ENCODE assay signal across 18 cellular contexts in the genomic region with DNA sequence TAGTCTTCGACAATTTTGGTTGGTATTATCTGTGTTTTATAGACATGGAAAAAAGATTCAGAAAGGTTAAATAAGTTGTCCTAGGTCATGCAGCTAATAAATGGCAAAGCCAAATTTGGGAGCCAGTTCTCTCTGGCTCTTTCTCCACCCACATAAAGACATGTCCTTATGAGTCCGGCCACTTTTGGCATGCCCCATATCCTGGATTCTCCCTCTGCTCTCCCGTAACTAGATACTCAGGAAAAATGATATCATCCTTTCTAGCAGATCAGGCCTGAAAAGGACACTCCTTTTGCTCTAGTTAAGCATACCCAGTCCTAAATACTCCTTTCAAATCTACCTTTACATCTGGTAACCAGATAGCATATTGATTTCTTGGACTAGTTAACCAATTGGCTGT.
DNase-seq lines count a peak whose midpoint lies in the region; TF ChIP-seq lines count a peak whose summit lies in the region.
"Had no signal": no experiment of that assay in that cellular context is flagged by ENCODE, and none has a peak within 500 bp of the region (broad histone marks: within the 10 kb centered on the region; RNA-seq: fewer than 3 reads in every experiment).

No MANE protein-coding gene starts in this region.

- H4K91ac ChIP-seq in mesenchymal stem cell (ENCODE audit: low read length): no peak overlapping the region

- POLR2A ChIA-PET in activated CD4-positive, alpha-beta memory T cell treated with anti-CD3 and anti-CD28 coated beads, Interleukin-2, amount 10 ng/mL, durations not matched to agents 7 days and 5 days (lab: Charles Lee): no interaction called here

- no peaks in the 10 kb centered on the region for H3K4me1 ChIP-seq in mesenchymal stem cell (ENCODE audit: control insufficient read depth, insufficient read depth, low read depth, low read length)
- peaks cover 0 to 14% (median 0%) of the 10 kb centered on the region in 6 donors for H3K4me1 ChIP-seq in spleen
- H3K4me1 ChIP-seq in transverse colon: peaks cover 0 to 10% (median under 1%) of the 10 kb centered on the region in 4 donors

- no peak overlapping the region for H3K27ac ChIP-seq in mesenchymal stem cell (ENCODE audit: low read length, poor library complexity, severe bottlenecking)
- peak overlapping the region in 7 of 8 donors; percentile 17 to 64 (median 36) for H3K27ac ChIP-seq in spleen
- peak overlapping the region in 2 of 4 donors; percentile 4 to 8 for H3K27ac ChIP-seq in transverse colon
- H3K27ac ChIP-seq: BLaER1, thoracic aorta had no signal

- peaks cover 25% of the 10 kb centered on the region for H3K4me1 Mint-ChIP-seq in activated CD4-positive, alpha-beta memory T cell treated with anti-CD3 and anti-CD28 coated beads, Interleukin-2, amount 10 ng/mL, durations not matched to agents 7 days and 5 days
- H3K4me1 Mint-ChIP-seq in T-helper 2 cell treated with Interferon-gamma antibody and Interleukin-4, amounts not matched to agents 5 μg/mL and 100 μg/mL, for 36 hours (ENCODE audit: low read depth): peaks cover 26% of the 10 kb centered on the region
- H3K4me1 Mint-ChIP-seq: activated naive CD8-positive, alpha-beta T cell treated with anti-CD3 and anti-CD28 coated beads, Interleukin-2, amount 50 U/mL, for 24 hours; naive B cell had no signal

- no peak overlapping the region for H3K18ac ChIP-seq in mesenchymal stem cell (ENCODE audit: low read depth in 1 of 2, low read length in 2 of 2)

- DNase-seq in LHCN-M2 (ENCODE audit: low read depth) (peak; percentile 55), epithelial cell of esophagus (ENCODE audit: low read depth) (peak; percentile 27), mesenchymal stem cell (no peak), spleen (no peak), NK-92 (lab: John Stamatoyannopoulos, UW; ENCODE audit: unreplicated experiment) (no peak), transverse colon (no peak)
- no peak for DNase-seq in activated CD4-positive, alpha-beta memory T cell treated with anti-CD3 and anti-CD28 coated beads, Interleukin-2, amount 10 ng/mL, durations not matched to agents 7 days and 5 days
- no peak for DNase-seq in T-helper 2 cell treated with Interferon-gamma antibody and Interleukin-4, amounts not matched to agents 5 μg/mL and 100 μg/mL, for 36 hours (ENCODE audit: low spot score)
- DNase-seq: activated CD4-positive, alpha-beta T cell treated with anti-CD3 and anti-CD28 coated beads, Interleukin-2, amount 50 U/mL, for 48 hours; activated naive CD8-positive, alpha-beta T cell treated with anti-CD3 and anti-CD28 coated beads, Interleukin-2, amount 50 U/mL, for 24 hours; DMS79 treated with DMSO at 0.1 percent for 48 hours; head of caudate nucleus; naive B cell; NCI-H1694; NCI-H526 treated with DMSO at 0.1 percent for 48 hours; stimulated activated CD4-positive, alpha-beta T cell treated with anti-CD3 and anti-CD28 coated beads, Interleukin-1b, Interleukin-23, amount 100 ng/mL, for 48 hours had no signal

- CTCF ChIA-PET in activated CD4-positive, alpha-beta memory T cell treated with anti-CD3 and anti-CD28 coated beads, Interleukin-2, amount 10 ng/mL, durations not matched to agents 7 days and 5 days (lab: Charles Lee): interaction anchor here (1.6 to 2.2 kb wide), 2 partner anchors 14 to 16 kb away, joined by 7 to 10 read pairs; no protein-coding TSS in a partner anchor

- peak overlapping the region; percentile 55 for H3K9ac ChIP-seq in mesenchymal stem cell (ENCODE audit: low read length)
- H3K9ac ChIP-seq: BLaER1 had no signal

- peaks cover 49% of the 10 kb centered on the region for H3K36me3 Mint-ChIP-seq in activated CD4-positive, alpha-beta memory T cell treated with anti-CD3 and anti-CD28 coated beads, Interleukin-2, amount 10 ng/mL, durations not matched to agents 7 days and 5 days (ENCODE audit: low read depth)
- H3K36me3 Mint-ChIP-seq in T-helper 2 cell treated with Interferon-gamma antibody and Interleukin-4, amounts not matched to agents 5 μg/mL and 100 μg/mL, for 36 hours (ENCODE audit: low read depth): peaks cover 32% of the 10 kb centered on the region

- H3K4me3 Mint-ChIP-seq in activated CD4-positive, alpha-beta memory T cell treated with anti-CD3 and anti-CD28 coated beads, Interleukin-2, amount 10 ng/mL, durations not matched to agents 7 days and 5 days: no peak overlapping the region
- no peak overlapping the region for H3K4me3 Mint-ChIP-seq in T-helper 2 cell treated with Interferon-gamma antibody and Interleukin-4, amounts not matched to agents 5 μg/mL and 100 μg/mL, for 36 hours
- H3K4me3 Mint-ChIP-seq: activated naive CD8-positive, alpha-beta T cell treated with anti-CD3 and anti-CD28 coated beads, Interleukin-2, amount 50 U/mL, for 24 hours; naive B cell had no signal

- H3K27me3 ChIP-seq in mesenchymal stem cell (ENCODE audit: control insufficient read depth in 1 of 2, insufficient read depth in 1 of 2, low read length in 2 of 2) (no peaks in the 10 kb centered on the region), spleen (replicated peaks in 1 of 7) (no peaks in the 10 kb centered on the region), transverse colon (no peaks in the 10 kb centered on the region)
- H3K27me3 ChIP-seq: BLaER1 had no signal

- TF ChIP-seq POLR2A in spleen (IDR thresholded peaks at IDR 0.05) (no peak), transverse colon (IDR thresholded peaks at IDR 0.05) (no peak)

- in situ Hi-C loops in transverse colon (cut with MboI; ENCODE audit: low pct_ligation_motif_present in 1 of 4, low pct_unique_long_range_greater_than_20kb in 1 of 4, low sequenced_read_pairs in 3 of 4): no loop called here

- no peak for TF ChIP-seq EP300 in transverse colon (IDR thresholded peaks at IDR 0.05; ENCODE audit: low read depth)

- H2AK5ac ChIP-seq in mesenchymal stem cell (ENCODE audit: low read length, severe bottlenecking): no peak overlapping the region

- H3K36me3 ChIP-seq in mesenchymal stem cell (ENCODE audit: control insufficient read depth in 1 of 2, insufficient read depth in 2 of 2, low read depth in 1 of 2, low read length in 2 of 2) (peaks cover 5 to 24% of the 10 kb centered on the region in 2 experiments), spleen (peaks cover 0 to 70% (median 7%) of the 10 kb centered on the region in 6 donors), transverse colon (no peaks in the 10 kb centered on the region)

- intact Hi-C loops in spleen (cut with DNase I; ENCODE audit: low total_unique reads) (no loop called here), transverse colon (cut with DNase I; ENCODE audit: low total_unique reads) (no loop called here)

- no peak overlapping the region for H2BK5ac ChIP-seq in mesenchymal stem cell (ENCODE audit: low read depth, low read length, poor library complexity, severe bottlenecking)

- H2BK12ac ChIP-seq in mesenchymal stem cell (ENCODE audit: low read length in 2 of 2): no peak overlapping the region

- H3K4ac ChIP-seq in mesenchymal stem cell (ENCODE audit: low read depth in 1 of 2, low read length in 2 of 2): no peak overlapping the region

- no peak overlapping the region for H3K23ac ChIP-seq in mesenchymal stem cell (ENCODE audit: low read length in 2 of 2)

- H2BK120ac ChIP-seq in mesenchymal stem cell (ENCODE audit: low read depth, low read length): no peak overlapping the region

- H2BK15ac ChIP-seq in mesenchymal stem cell (ENCODE audit: low read depth, poor library complexity, severe bottlenecking): no peak overlapping the region

- H3K14ac ChIP-seq in mesenchymal stem cell (ENCODE audit: low read length in 2 of 2): no peak overlapping the region

- H3K4me3 ChIP-seq in epithelial cell of esophagus (ENCODE audit: low read length) (no peak overlapping the region), mesenchymal stem cell (ENCODE audit: insufficient read depth in 1 of 2, low read depth in 1 of 2, low read length in 2 of 2) (no peak overlapping the region), spleen (no peak overlapping the region), transverse colon (no peak overlapping the region)
- H3K4me3 ChIP-seq: BLaER1, thoracic aorta had no signal

- whole genome bisulfite sequencing in mesenchymal stem cell: 92% methylated on average over 3 of the region's 3 CpGs
- 65 to 79% (median 76%) methylated on average over 3 of the region's 3 CpGs for WGBS in spleen, 5 donors
- WGBS in transverse colon (ENCODE audit: low coverage in 1 of 2), 2 donors: 73% methylated on average over 3 of the region's 3 CpGs; no CpG with 5 or more reads in 1 of the 2 donors

- H3K79me1 ChIP-seq in mesenchymal stem cell (replicated peaks; ENCODE audit: low read length, poor library complexity, severe bottlenecking): peaks cover 3% of the 10 kb centered on the region

- H3K9me3 Mint-ChIP-seq in activated CD4-positive, alpha-beta memory T cell treated with anti-CD3 and anti-CD28 coated beads, Interleukin-2, amount 10 ng/mL, durations not matched to agents 7 days and 5 days: peaks cover 3% of the 10 kb centered on the region
- peaks cover 4% of the 10 kb centered on the region for H3K9me3 Mint-ChIP-seq in T-helper 2 cell treated with Interferon-gamma antibody and Interleukin-4, amounts not matched to agents 5 μg/mL and 100 μg/mL, for 36 hours

- no peak overlapping the region for H4K8ac ChIP-seq in mesenchymal stem cell (ENCODE audit: low read length)

- TF ChIP-seq CTCF in epithelial cell of esophagus (IDR thresholded peaks at IDR 0.05; ENCODE audit: insufficient read depth, low read depth, low read length, missing control alignments): no peak
- TF ChIP-seq CTCF in spleen (IDR thresholded peaks at IDR 0.05 in 8 of 11, conservative IDR thresholded peaks at IDR 0.05 in 3 of 11): no peak
- TF ChIP-seq CTCF in transverse colon (IDR thresholded peaks at IDR 0.05): no peak

- peaks cover 6% of the 10 kb centered on the region for H3K9me3 ChIP-seq in mesenchymal stem cell (ENCODE audit: control insufficient read depth, low read length)
- peaks cover 0 to 10% (median 4%) of the 10 kb centered on the region in 8 donors for H3K9me3 ChIP-seq in spleen
- no peaks in the 10 kb centered on the region for H3K9me3 ChIP-seq in transverse colon
- H3K9me3 ChIP-seq: thoracic aorta had no signal

- H3K27ac Mint-ChIP-seq in activated CD4-positive, alpha-beta memory T cell treated with anti-CD3 and anti-CD28 coated beads, Interleukin-2, amount 10 ng/mL, durations not matched to agents 7 days and 5 days: no peak overlapping the region
- H3K27ac Mint-ChIP-seq in T-helper 2 cell treated with Interferon-gamma antibody and Interleukin-4, amounts not matched to agents 5 μg/mL and 100 μg/mL, for 36 hours: no peak overlapping the region
- H3K27ac Mint-ChIP-seq: activated naive CD8-positive, alpha-beta T cell treated with anti-CD3 and anti-CD28 coated beads, Interleukin-2, amount 50 U/mL, for 24 hours had no signal

- H3K27me3 Mint-ChIP-seq in activated CD4-positive, alpha-beta memory T cell treated with anti-CD3 and anti-CD28 coated beads, Interleukin-2, amount 10 ng/mL, durations not matched to agents 7 days and 5 days: no peaks in the 10 kb centered on the region
- no peaks in the 10 kb centered on the region for H3K27me3 Mint-ChIP-seq in T-helper 2 cell treated with Interferon-gamma antibody and Interleukin-4, amounts not matched to agents 5 μg/mL and 100 μg/mL, for 36 hours (ENCODE audit: low read depth)
- H3K27me3 Mint-ChIP-seq: activated naive CD8-positive, alpha-beta T cell treated with anti-CD3 and anti-CD28 coated beads, Interleukin-2, amount 50 U/mL, for 24 hours; naive B cell had no signal

- no peak overlapping the region for H2AFZ ChIP-seq in mesenchymal stem cell (ENCODE audit: low read depth, low read length)

- no peak overlapping the region for H3K4me2 ChIP-seq in mesenchymal stem cell (ENCODE audit: low read length, poor library complexity, severe bottlenecking)
- H3K4me2 ChIP-seq: BLaER1 had no signal

Comparison
In these comparisons a context has a peak if more than half of its experiments do, and no peak if none do; other contexts are left out.
1. DNase-seq: peak in LHCN-M2 (single experiment) and epithelial cell of esophagus (single experiment); none in mesenchymal stem cell (single experiment), spleen (single experiment), NK-92 (single experiment), activated CD4-positive, alpha-beta memory T cell treated with anti-CD3 and anti-CD28 coated beads, Interleukin-2, amount 10 ng/mL, durations not matched to agents 7 days and 5 days (single experiment), T-helper 2 cell treated with Interferon-gamma antibody and Interleukin-4, amounts not matched to agents 5 μg/mL and 100 μg/mL, for 36 hours (single experiment) and transverse colon (single experiment).